7 cellular contexts compared by ENCODE assay signal in the genomic region with DNA sequence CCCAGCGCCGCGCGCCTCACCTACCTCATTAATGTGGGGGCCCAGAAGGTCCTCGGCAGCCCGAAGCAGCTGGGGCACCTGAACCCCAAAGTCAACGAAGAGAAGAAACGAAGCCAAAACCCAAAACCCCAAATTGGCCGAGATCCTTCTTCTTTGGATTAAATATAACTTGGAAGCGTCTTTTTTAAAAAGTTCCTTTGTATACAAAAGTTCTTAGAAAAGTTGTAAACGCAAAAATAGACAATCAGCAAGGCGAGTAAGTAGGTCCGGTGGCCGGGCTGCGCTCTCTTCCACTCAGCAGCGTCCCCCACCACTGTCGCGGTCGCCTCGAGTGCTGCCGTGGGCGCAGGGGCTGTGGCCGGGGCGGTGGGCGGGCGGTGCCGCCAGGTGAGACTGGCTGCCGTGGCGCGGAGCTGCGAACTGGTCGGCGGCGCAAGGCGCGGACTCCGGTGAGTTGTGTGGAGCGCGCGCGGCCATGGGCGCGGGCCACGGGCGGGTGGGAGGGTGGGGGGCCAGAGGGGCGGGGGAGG. TPM values are rescaled to one million over a fixed set of nuclear protein-coding genes. Genes with fewer than 3 reads are reported as not detected.
DNase-seq lines count a peak whose midpoint lies in the region; ATAC-seq and TF ChIP-seq lines count a peak whose summit lies in the region.

No MANE protein-coding gene starts in this region.

- BruUV-seq in HCT116 (replicated peaks; lab: Mats Ljungman, UMichigan): no TSS peak

- H3K9me3 ChIP-seq in HCT116 (ENCODE audit: control insufficient read depth in 1 of 2, insufficient read depth in 1 of 2, low read depth in 1 of 2, low read length in 2 of 2): no peaks in the 10 kb centered on the region
- H3K9me3 ChIP-seq in neutrophil: no peaks in the 10 kb centered on the region

- ATAC-seq in GM18861 (IDR thresholded peaks at IDR 0.05; ENCODE audit: unreplicated experiment): peak; percentile 20
- peak; percentile 52 for ATAC-seq in HCT116

- TF ChIP-seq RAD21 in HCT116 (IDR thresholded peaks at IDR 0.05; ENCODE audit: low read depth): no peak

- H3K36me3 ChIP-seq in HCT116 (ENCODE audit: control insufficient read depth in 1 of 2, insufficient read depth in 2 of 2, low read length in 2 of 2): peaks cover 16 to 29% of the 10 kb centered on the region in 2 experiments
- no peaks in the 10 kb centered on the region for H3K36me3 ChIP-seq in neutrophil

- H3K27ac ChIP-seq in HCT116 (ENCODE audit: low read depth, low read length) (peak overlapping the region; percentile 74), epithelial cell of prostate (peak overlapping the region; percentile 75), neutrophil (peak overlapping the region; percentile 50)

- CTCF ChIA-PET in HCT116 (lab: Charles Lee): no interaction called here

- H3K9me2 ChIP-seq in HCT116 (ENCODE audit: insufficient read depth): no peaks in the 10 kb centered on the region

- H3K4me2 ChIP-seq in HCT116 (ENCODE audit: low read length): peak overlapping the region; percentile 96

- no peaks in the 10 kb centered on the region for H3K27me3 ChIP-seq in HCT116 (ENCODE audit: insufficient read depth, low read length)
- peaks cover 92% of the 10 kb centered on the region for H3K27me3 ChIP-seq in neutrophil

- TF ChIP-seq CTCF in HCT116 (IDR thresholded peaks at IDR 0.05 in 2 of 3, conservative IDR thresholded peaks at IDR 0.05 in 1 of 3; ENCODE audit: borderline replicate concordance in 1 of 3, insufficient read depth in 1 of 3, low read depth in 2 of 3, low read length in 2 of 3): no peak
- TF ChIP-seq CTCF in neutrophil (IDR thresholded peaks at IDR 0.05): no peak

- H2AFZ ChIP-seq in HCT116 (ENCODE audit: low read depth, low read length, poor library complexity, severe bottlenecking): no peak overlapping the region

- POLR2A ChIA-PET in HCT116 (lab: Charles Lee): interaction anchor here (0.8 to 1.6 kb wide), 6 partner anchors 8 to 512 kb away, joined by 3 to 8 read pairs (median 4); no protein-coding TSS in a partner anchor

- RAD21 ChIA-PET in HCT116 (lab: Charles Lee; ENCODE audit: low non-redundant PET in 1 of 2, low total read pairs in 2 of 2, uncharacterized antibody in 2 of 2, unreplicated experiment in 2 of 2): interaction anchor here in 1 of 2 experiments (0.7 kb wide), 1 partner anchor 62 kb away, joined by 6 read pairs; no protein-coding TSS in a partner anchor

- intact Hi-C loops in HCT116 (cut with micrococcal nuclease): loop anchor here (1.0 to 10.0 kb wide), 3 partner anchors 263 to 956 kb away; no protein-coding TSS in a partner anchor

- H3K4me3 ChIP-seq in HCT116 (replicated peaks in 1 of 2; ENCODE audit: low read depth in 1 of 2, low read length in 2 of 2) (peak overlapping the region; percentile 75 to 92), neutrophil (ENCODE audit: low read depth in 1 of 2, low read length in 1 of 2) (peak overlapping the region; percentile 64 to 66)

- no peak for DNase-seq in HCT116 (ENCODE audit: low read depth, low spot score)
- DNase-seq in NCI-H774 (lab: John Stamatoyannopoulos, UW): peak; percentile 60
- no peak for DNase-seq in epithelial cell of prostate (ENCODE audit: low read depth, low spot score)
- no peak for DNase-seq in erythroblast (lab: John Stamatoyannopoulos, UW)
- no peak for DNase-seq in SKM-1 treated with dmso at 0.1 percent for 144 hours (lab: John Stamatoyannopoulos, UW; ENCODE audit: unreplicated experiment)

- no peaks in the 10 kb centered on the region for H4K20me1 ChIP-seq in HCT116 (ENCODE audit: insufficient read depth)

- H3K4me1 ChIP-seq in HCT116 (ENCODE audit: control insufficient read depth in 1 of 2, insufficient read depth in 2 of 2, low read length in 2 of 2) (peaks cover 0 to 40% of the 10 kb centered on the region in 2 experiments; a peak in 3 of 4 replicates), neutrophil (ENCODE audit: control insufficient read depth in 1 of 2, insufficient read depth in 1 of 2, low read depth in 1 of 2, low read length in 1 of 2) (peaks cover 41 to 42% of the 10 kb centered on the region in 2 experiments)

- TF ChIP-seq POLR2A in HCT116 (IDR thresholded peaks at IDR 0.05; ENCODE audit: borderline replicate concordance, extremely low read depth, insufficient read depth, insufficient read length) (no peak), erythroblast (IDR thresholded peaks at IDR 0.05; ENCODE audit: low read length) (no peak)

- H3K79me2 ChIP-seq in HCT116 (ENCODE audit: insufficient read depth, low read length): peaks cover 42% of the 10 kb centered on the region

- H3K9ac ChIP-seq in HCT116 (ENCODE audit: low read length): peak overlapping the region; percentile 87

TF ChIP-seq in HCT116, 20 proteins besides CTCF, POLR2A, EP300 and RAD21:
- TF ChIP-seq EZH2phosphoT487 (IDR thresholded peaks at IDR 0.05; ENCODE audit: borderline replicate concordance) (no peak), EZH2 (IDR thresholded peaks at IDR 0.05) (no peak), SRF (IDR thresholded peaks at IDR 0.05; ENCODE audit: low read depth) (no peak), YY1 (IDR thresholded peaks at IDR 0.05; ENCODE audit: extremely low read depth, insufficient replicate concordance, low read depth, low read length) (no peak), POLR2AphosphoS5 (IDR thresholded peaks at IDR 0.05; ENCODE audit: low read depth, low read length) (no peak; the same call in 1 of the 2 replicates), CEBPB (IDR thresholded peaks at IDR 0.05; ENCODE audit: low read depth) (no peak), JUND (IDR thresholded peaks at IDR 0.05) (no peak), CBX3 (IDR thresholded peaks at IDR 0.05; ENCODE audit: low read depth) (no peak), FOSL1 (IDR thresholded peaks at IDR 0.05; ENCODE audit: low read depth) (no peak), SP1 (IDR thresholded peaks at IDR 0.05; ENCODE audit: low read depth) (no peak)
- TF ChIP-seq, protein P1, sequence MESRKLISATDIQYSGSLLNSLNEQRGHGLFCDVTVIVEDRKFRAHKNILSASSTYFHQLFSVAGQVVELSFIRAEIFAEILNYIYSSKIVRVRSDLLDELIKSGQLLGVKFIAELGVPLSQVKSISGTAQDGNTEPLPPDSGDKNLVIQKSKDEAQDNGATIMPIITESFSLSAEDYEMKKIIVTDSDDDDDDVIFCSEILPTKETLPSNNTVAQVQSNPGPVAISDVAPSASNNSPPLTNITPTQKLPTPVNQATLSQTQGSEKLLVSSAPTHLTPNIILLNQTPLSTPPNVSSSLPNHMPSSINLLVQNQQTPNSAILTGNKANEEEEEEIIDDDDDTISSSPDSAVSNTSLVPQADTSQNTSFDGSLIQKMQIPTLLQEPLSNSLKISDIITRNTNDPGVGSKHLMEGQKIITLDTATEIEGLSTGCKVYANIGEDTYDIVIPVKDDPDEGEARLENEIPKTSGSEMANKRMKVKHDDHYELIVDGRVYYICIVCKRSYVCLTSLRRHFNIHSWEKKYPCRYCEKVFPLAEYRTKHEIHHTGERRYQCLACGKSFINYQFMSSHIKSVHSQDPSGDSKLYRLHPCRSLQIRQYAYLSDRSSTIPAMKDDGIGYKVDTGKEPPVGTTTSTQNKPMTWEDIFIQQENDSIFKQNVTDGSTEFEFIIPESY (IDR thresholded peaks at IDR 0.05; ENCODE audit: extremely low read depth, insufficient replicate concordance, low read length): no peak
- TF ChIP-seq, protein P2, sequence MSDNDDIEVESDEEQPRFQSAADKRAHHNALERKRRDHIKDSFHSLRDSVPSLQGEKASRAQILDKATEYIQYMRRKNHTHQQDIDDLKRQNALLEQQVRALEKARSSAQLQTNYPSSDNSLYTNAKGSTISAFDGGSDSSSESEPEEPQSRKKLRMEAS (IDR thresholded peaks at IDR 0.05): no peak
- TF ChIP-seq, protein P3, sequence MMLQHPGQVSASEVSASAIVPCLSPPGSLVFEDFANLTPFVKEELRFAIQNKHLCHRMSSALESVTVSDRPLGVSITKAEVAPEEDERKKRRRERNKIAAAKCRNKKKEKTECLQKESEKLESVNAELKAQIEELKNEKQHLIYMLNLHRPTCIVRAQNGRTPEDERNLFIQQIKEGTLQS (IDR thresholded peaks at IDR 0.05): no peak

RNA-seq across cellular contexts. Expression of a gene that starts 0.4 kb away (rescaled TPM):
- 92.8 TPM for total RNA-seq in HCT116 (2021; ENCODE audit: unreplicated experiment)
- 84.0 and 121 TPM in 2 replicates for polyA plus RNA-seq in HCT116 (2012)
